ENCODE assay signal across 7 cellular contexts in the genomic region with DNA sequence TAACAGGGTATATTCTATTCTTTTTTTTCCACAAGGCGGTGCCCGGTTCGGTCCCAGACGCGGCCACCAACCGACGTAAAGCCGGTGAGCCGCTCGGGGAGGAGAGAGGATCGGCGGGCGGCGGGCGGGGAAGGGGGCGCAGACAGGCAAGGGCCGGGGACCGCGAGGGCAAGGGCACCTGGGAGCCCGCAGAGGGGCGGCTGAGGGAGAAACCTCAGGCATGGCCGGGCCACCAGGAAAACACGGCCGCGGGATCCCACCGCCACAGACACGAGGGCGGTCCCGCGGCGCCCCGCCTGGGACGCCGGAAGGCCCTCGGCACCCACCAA.
DNase-seq lines count a peak whose midpoint lies in the region; ATAC-seq and TF ChIP-seq lines count a peak whose summit lies in the region.
"Not testable (repeated sequence)": the region's sequence is repeated elsewhere in the genome, so short reads cannot be mapped to it uniquely, and the experiment has no call there.

No MANE protein-coding gene starts in this region.

- in situ Hi-C loops in GM23248 (cut with MboI): not testable (repeated sequence)

- H3K4me3 Mint-ChIP-seq in T-helper 2 cell treated with Interferon-gamma antibody and Interleukin-4, amounts not matched to agents 5 μg/mL and 100 μg/mL, for 36 hours: peak overlapping the region; percentile 68
- H3K4me3 Mint-ChIP-seq in activated T-cell treated with anti-CD3 and anti-CD28 coated beads, Interleukin-2, amount 50 U/mL, for 4 hours: peak overlapping the region; percentile 81

- not testable (repeated sequence) for H4K20me1 ChIP-seq in GM23248 (ENCODE audit: insufficient read depth); neural cell (ENCODE audit: insufficient read depth)

- H3K36me3 Mint-ChIP-seq in T-helper 2 cell treated with Interferon-gamma antibody and Interleukin-4, amounts not matched to agents 5 μg/mL and 100 μg/mL, for 36 hours (ENCODE audit: low read depth); activated T-cell treated with anti-CD3 and anti-CD28 coated beads, Interleukin-2, amount 50 U/mL, for 4 hours (ENCODE audit: insufficient read depth): not testable (repeated sequence)

- H3K9ac ChIP-seq in GM23248; iPS-18a (ENCODE audit: low read length); neural cell (ENCODE audit: low read length): not testable (repeated sequence)

- not testable (repeated sequence) for TF ChIP-seq EP300 in neural cell (conservative IDR thresholded peaks at IDR 0.05; ENCODE audit: poor library complexity, severe bottlenecking)

- H3K4me2 ChIP-seq in GM23248 (ENCODE audit: unreplicated experiment): peak overlapping the region; percentile 5
- not testable (repeated sequence) for H3K4me2 ChIP-seq in neural cell (ENCODE audit: low read length)

- H3K9me2 ChIP-seq in GM23248 (ENCODE audit: insufficient read depth); neural cell (ENCODE audit: insufficient read depth, low read length): not testable (repeated sequence)

- not testable (repeated sequence) for TF ChIP-seq RAD21 in neural cell (conservative IDR thresholded peaks at IDR 0.05)

- peak; percentile 6 to 25 for ATAC-seq in activated T-cell treated with anti-CD3 and anti-CD28 coated beads, Interleukin-2, amount 50 U/mL, for 4 hours

- peaks cover 26% of the 10 kb centered on the region for H3K27me3 Mint-ChIP-seq in T-helper 2 cell treated with Interferon-gamma antibody and Interleukin-4, amounts not matched to agents 5 μg/mL and 100 μg/mL, for 36 hours (ENCODE audit: low read depth)
- H3K27me3 Mint-ChIP-seq in activated T-cell treated with anti-CD3 and anti-CD28 coated beads, Interleukin-2, amount 50 U/mL, for 4 hours (ENCODE audit: low read depth): peaks cover 20% of the 10 kb centered on the region

- peak overlapping the region; percentile 45; the same call in 1 of the 2 replicates for H3K4me3 ChIP-seq in GM23248
- H3K4me3 ChIP-seq in coronary artery: peak overlapping the region; percentile 68
- H3K4me3 ChIP-seq in iPS-18a (ENCODE audit: low read length): peak overlapping the region; percentile 50
- peak overlapping the region; percentile 73 for H3K4me3 ChIP-seq in neural cell (ENCODE audit: low read length)

- H3K27me3 ChIP-seq in GM23248 (replicated peaks; ENCODE audit: insufficient read depth) (peaks cover 29% of the 10 kb centered on the region), iPS-18a (ENCODE audit: control insufficient read depth, insufficient read depth, low read length) (peaks cover 51% of the 10 kb centered on the region), neural cell (ENCODE audit: insufficient read depth, low read depth, low read length) (peaks cover 56% of the 10 kb centered on the region)

- not testable (repeated sequence) for H3K79me2 ChIP-seq in GM23248 (ENCODE audit: insufficient read depth); neural cell (replicated peaks; ENCODE audit: insufficient read depth, low read length)

- H3F3A ChIP-seq in GM23248 (ENCODE audit: insufficient read depth); neural cell (ENCODE audit: insufficient read depth, low read length, poor library complexity, severe bottlenecking): not testable (repeated sequence)

- H3K9me3 ChIP-seq in GM23248 (ENCODE audit: low read depth); iPS-18a (ENCODE audit: control insufficient read depth, low read depth, low read length); neural cell (ENCODE audit: low read length): not testable (repeated sequence)

- H2AFZ ChIP-seq in GM23248: peak overlapping the region; percentile 68
- H2AFZ ChIP-seq in neural cell (ENCODE audit: low read depth, low read length): not testable (repeated sequence)

- not testable (repeated sequence) for H3K9me3 Mint-ChIP-seq in T-helper 2 cell treated with Interferon-gamma antibody and Interleukin-4, amounts not matched to agents 5 μg/mL and 100 μg/mL, for 36 hours; activated T-cell treated with anti-CD3 and anti-CD28 coated beads, Interleukin-2, amount 50 U/mL, for 4 hours

- not testable (repeated sequence) for H3K4me1 ChIP-seq in GM23248 (ENCODE audit: insufficient read depth); iPS-18a (ENCODE audit: control insufficient read depth, low read depth, low read length)

- H3K36me3 ChIP-seq in GM23248 (ENCODE audit: low read depth); iPS-18a (ENCODE audit: control insufficient read depth, low read depth, low read length); neural cell (ENCODE audit: insufficient read depth, low read length): not testable (repeated sequence)

- not testable (repeated sequence) for H3K4me1 Mint-ChIP-seq in T-helper 2 cell treated with Interferon-gamma antibody and Interleukin-4, amounts not matched to agents 5 μg/mL and 100 μg/mL, for 36 hours (ENCODE audit: low read depth)
- H3K4me1 Mint-ChIP-seq in activated T-cell treated with anti-CD3 and anti-CD28 coated beads, Interleukin-2, amount 50 U/mL, for 4 hours (ENCODE audit: low read depth): peaks cover 17% of the 10 kb centered on the region

- 10 to 11% methylated on average over 22 to 35 of the region's 35 CpGs for WGBS in GM23248 (ENCODE audit: low coverage in 1 of 2, low lambda C conversion rate in 2 of 2, missing lambda C conversion rate in 2 of 2), 2 experiments

- DNase-seq in GM23248; T-helper 2 cell treated with Interferon-gamma antibody and Interleukin-4, amounts not matched to agents 5 μg/mL and 100 μg/mL, for 36 hours (ENCODE audit: low spot score); coronary artery (ENCODE audit: low spot score): not testable (repeated sequence)
- peak; percentile 10 for DNase-seq in activated T-cell treated with anti-CD3 and anti-CD28 coated beads, Interleukin-2, amount 50 U/mL, for 4 hours
- DNase-seq in stimulated activated CD4-positive, alpha-beta T cell treated with anti-CD3 and anti-CD28 coated beads, Interleukin-4, amount 100 ng/mL, for 1 hour: peak; percentile 31

- TF ChIP-seq CTCF in coronary artery (IDR thresholded peaks at IDR 0.05); neural cell (IDR thresholded peaks at IDR 0.05; ENCODE audit: poor library complexity, severe bottlenecking): not testable (repeated sequence)

- peak overlapping the region; percentile 36 for H3K27ac Mint-ChIP-seq in T-helper 2 cell treated with Interferon-gamma antibody and Interleukin-4, amounts not matched to agents 5 μg/mL and 100 μg/mL, for 36 hours

- not testable (repeated sequence) for H3K27ac ChIP-seq in GM23248; coronary artery; iPS-18a (ENCODE audit: low read length); neural cell (ENCODE audit: low read length)
